Comparison of ENCODE assay signal across 8 cellular contexts in genomic region chr2:227862227-227862740, GRCh38. TPM values are rescaled to one million over a fixed set of nuclear protein-coding genes. Genes with fewer than 3 reads are reported as not detected.
DNase-seq lines count a peak whose midpoint lies in the region; ATAC-seq and TF ChIP-seq lines count a peak whose summit lies in the region.

No MANE protein-coding gene starts in this region.

- no peak for TF ChIP-seq POLR2A in spleen (IDR thresholded peaks at IDR 0.05)

- no peak overlapping the region for H3K4me3 ChIP-seq in HUES48 (ENCODE audit: low read depth, low read length)
- H3K4me3 ChIP-seq in fibroblast of the aortic adventitia (ENCODE audit: low read depth, low read length) = no peak overlapping the region
- no peak overlapping the region for H3K4me3 ChIP-seq in spleen
- no peak overlapping the region for H3K4me3 ChIP-seq in MG63

- TF ChIP-seq CTCF in fibroblast of the aortic adventitia (IDR thresholded peaks at IDR 0.05; ENCODE audit: insufficient read depth, low read length) (peak; percentile 62), spleen (IDR thresholded peaks at IDR 0.05 in 8 of 11, conservative IDR thresholded peaks at IDR 0.05 in 3 of 11) (peak; percentile 17 to 68 (median 52))

- H3K4me1 Mint-ChIP-seq in activated naive CD4-positive, alpha-beta T cell treated with anti-CD3 and anti-CD28 coated beads, Interleukin-2, amount 10 ng/mL, durations not matched to agents 7 days and 5 days = no peaks in the 10 kb centered on the region

- H3K27me3 Mint-ChIP-seq in activated naive CD4-positive, alpha-beta T cell treated with anti-CD3 and anti-CD28 coated beads, Interleukin-2, amount 10 ng/mL, durations not matched to agents 7 days and 5 days = peaks cover 5% of the 10 kb centered on the region

- no peak overlapping the region for H3K9ac ChIP-seq in HUES48 (ENCODE audit: low read depth, low read length)

- H3K27me3 ChIP-seq in HUES48 (ENCODE audit: control insufficient read depth, insufficient read depth, low read length) (no peaks in the 10 kb centered on the region), spleen (replicated peaks in 1 of 7) (no peaks in the 10 kb centered on the region), MG63 (no peaks in the 10 kb centered on the region)

- no peaks in the 10 kb centered on the region for H3K36me3 Mint-ChIP-seq in activated naive CD4-positive, alpha-beta T cell treated with anti-CD3 and anti-CD28 coated beads, Interleukin-2, amount 10 ng/mL, durations not matched to agents 7 days and 5 days

- CTCF ChIA-PET in activated naive CD4-positive, alpha-beta T cell treated with anti-CD3 and anti-CD28 coated beads, Interleukin-2, amount 10 ng/mL, durations not matched to agents 7 days and 5 days (lab: Charles Lee) = interaction anchor here (0.7 to 4.8 kb wide), 13 partner anchors 10 to 616 kb away, joined by 3 to 26 read pairs (median 3); partner anchors contain the start of gene DAW1

- ATAC-seq in SK-N-SH treated with all-trans-retinoic acid at 6 μM for 48 hours = peak; percentile 21; the same call in 2 of the 3 replicates

- no peak overlapping the region for H3K27ac Mint-ChIP-seq in activated naive CD4-positive, alpha-beta T cell treated with anti-CD3 and anti-CD28 coated beads, Interleukin-2, amount 10 ng/mL, durations not matched to agents 7 days and 5 days

- H3K9me3 Mint-ChIP-seq in activated naive CD4-positive, alpha-beta T cell treated with anti-CD3 and anti-CD28 coated beads, Interleukin-2, amount 10 ng/mL, durations not matched to agents 7 days and 5 days = no peaks in the 10 kb centered on the region

- H3K36me3 ChIP-seq in HUES48 (ENCODE audit: control insufficient read depth, insufficient read depth, low read length) (no peaks in the 10 kb centered on the region), spleen (no peaks in the 10 kb centered on the region), MG63 (no peaks in the 10 kb centered on the region)

- H3K27ac ChIP-seq in HUES48 (ENCODE audit: low read depth, low read length) (peak overlapping the region; percentile 82), spleen (no peak overlapping the region)

- H3K4me1 ChIP-seq in HUES48 (ENCODE audit: control insufficient read depth, insufficient read depth, low read length) (peaks cover 21% of the 10 kb centered on the region), spleen (peaks cover 0 to 8% (median 0%) of the 10 kb centered on the region in 6 donors)

- DNase-seq in activated naive CD4-positive, alpha-beta T cell treated with anti-CD3 and anti-CD28 coated beads, Interleukin-2, amount 10 ng/mL, durations not matched to agents 7 days and 5 days = peak; percentile 31
- no peak for DNase-seq in activated naive CD4-positive, alpha-beta T cell treated with anti-CD3 and anti-CD28 coated beads, Interleukin-2, amount 50 U/mL, for 16 hours
- DNase-seq in fibroblast of the aortic adventitia (ENCODE audit: low read depth) = peak; percentile 76
- DNase-seq in spleen = no peak
- DNase-seq in MG63 = no peak
- no peak for DNase-seq in AG20443 (ENCODE audit: low spot score)

- no peak overlapping the region for H3K4me3 Mint-ChIP-seq in activated naive CD4-positive, alpha-beta T cell treated with anti-CD3 and anti-CD28 coated beads, Interleukin-2, amount 10 ng/mL, durations not matched to agents 7 days and 5 days

- H3K9me3 ChIP-seq in HUES48 (ENCODE audit: control insufficient read depth, insufficient read depth, low read length) (no peaks in the 10 kb centered on the region), spleen (no peaks in the 10 kb centered on the region), MG63 (no peaks in the 10 kb centered on the region)

- intact Hi-C loops in spleen (cut with DNase I; ENCODE audit: low total_unique reads) = no loop called here

- 32 to 47% (median 38%) methylated on average over 8 of the region's 8 CpGs for WGBS in spleen, 5 donors

TF ChIP-seq in SK-N-SH treated with all-trans-retinoic acid at 6 μM for 48 hours, 23 proteins besides CTCF, POLR2A, EP300 and RAD21:
- TF ChIP-seq ZFP30 (CRISPR knock-in tag; IDR thresholded peaks at IDR 0.05) (no peak), ZC3H10 (CRISPR knock-in tag; IDR thresholded peaks at IDR 0.05) (no peak), BACH2 (CRISPR knock-in tag; IDR thresholded peaks at IDR 0.05; ENCODE audit: borderline replicate concordance) (no peak)

RNA-seq across cellular contexts. Expression of gene DAW1, which starts 9.1 kb away (rescaled TPM):
- total RNA-seq in fibroblast of the aortic adventitia (ENCODE audit: low replicate concordance) (1.3 TPM in 1 of 2 replicates, not detected in the other), spleen (1 to 10 TPM in 1 of 7 donors, not detected in 6; 2.2 TPM)
- polyA plus RNA-seq in spleen = not detected
- 8.3 and 8.5 TPM in 2 replicates for total RNA-seq in MG63 (2014; rRNA removed; shearing (Covaris generic); ENCODE audit: low replicate concordance)

RNA-seq across cellular contexts. Expression of gene CCL20, which starts 48.6 kb away (rescaled TPM):
- total RNA-seq in fibroblast of the aortic adventitia (ENCODE audit: low replicate concordance) = not detected in 2 replicates
- not detected for total RNA-seq in spleen
- polyA plus RNA-seq in spleen = under 1 TPM; 0.28 to 0.74 (median 0.46) TPM
- 1.5 TPM in 1 of 2 replicates, not detected in the other for total RNA-seq in MG63 (2014; rRNA removed; shearing (Covaris generic); ENCODE audit: low replicate concordance)

Comparison
In these comparisons a context has a peak if more than half of its experiments do, and no peak if none do; other contexts are left out.
1. DNase-seq: peak in activated naive CD4-positive, alpha-beta T cell treated with anti-CD3 and anti-CD28 coated beads, Interleukin-2, amount 10 ng/mL, durations not matched to agents 7 days and 5 days (single experiment) and fibroblast of the aortic adventitia (single experiment); none in activated naive CD4-positive, alpha-beta T cell treated with anti-CD3 and anti-CD28 coated beads, Interleukin-2, amount 50 U/mL, for 16 hours (single experiment), spleen (single experiment), MG63 (single experiment) and AG20443 (single experiment).